1 cellular context compared by ENCODE assay signal in the genomic region with DNA sequence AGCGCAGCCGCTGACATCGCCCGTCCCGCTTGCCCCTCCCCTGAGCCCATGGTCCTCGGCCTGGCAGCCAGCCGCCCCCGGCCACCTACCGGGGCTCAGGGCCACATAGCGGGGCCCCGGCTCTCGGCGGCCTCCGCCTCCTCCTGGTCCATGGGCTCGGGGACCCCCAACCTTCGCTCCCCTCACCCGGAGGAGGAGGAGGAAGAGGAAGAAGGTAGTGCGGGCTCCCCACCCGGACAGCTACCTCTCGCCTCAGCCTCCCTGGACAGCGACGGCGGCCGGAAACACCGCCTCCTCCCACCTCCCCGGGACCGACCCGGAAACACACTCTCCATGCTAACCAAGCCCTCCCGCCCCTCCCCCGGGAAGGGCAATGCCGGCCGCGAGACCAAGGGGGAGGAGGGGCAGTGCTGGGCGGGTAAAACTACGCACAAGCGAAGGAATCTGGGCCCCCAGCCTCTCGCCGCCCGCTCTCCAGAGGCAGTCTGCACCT.
A peak's percentile ranks its signal among the peaks of the same experiment; 100 is the strongest.
TF ChIP-seq lines count a peak whose summit lies in the region.

Gene KIAA0319L, minus strand, starts transcription at position 286 of the 493 bp plus-strand sequence. CDS start 2,912 bp downstream, outside the sequence.

TF ChIP-seq in HepG2, 621 proteins besides CTCF, POLR2A, EP300 and RAD21 (continued from another document and continues in another):
- TF ChIP-seq, protein P1, sequence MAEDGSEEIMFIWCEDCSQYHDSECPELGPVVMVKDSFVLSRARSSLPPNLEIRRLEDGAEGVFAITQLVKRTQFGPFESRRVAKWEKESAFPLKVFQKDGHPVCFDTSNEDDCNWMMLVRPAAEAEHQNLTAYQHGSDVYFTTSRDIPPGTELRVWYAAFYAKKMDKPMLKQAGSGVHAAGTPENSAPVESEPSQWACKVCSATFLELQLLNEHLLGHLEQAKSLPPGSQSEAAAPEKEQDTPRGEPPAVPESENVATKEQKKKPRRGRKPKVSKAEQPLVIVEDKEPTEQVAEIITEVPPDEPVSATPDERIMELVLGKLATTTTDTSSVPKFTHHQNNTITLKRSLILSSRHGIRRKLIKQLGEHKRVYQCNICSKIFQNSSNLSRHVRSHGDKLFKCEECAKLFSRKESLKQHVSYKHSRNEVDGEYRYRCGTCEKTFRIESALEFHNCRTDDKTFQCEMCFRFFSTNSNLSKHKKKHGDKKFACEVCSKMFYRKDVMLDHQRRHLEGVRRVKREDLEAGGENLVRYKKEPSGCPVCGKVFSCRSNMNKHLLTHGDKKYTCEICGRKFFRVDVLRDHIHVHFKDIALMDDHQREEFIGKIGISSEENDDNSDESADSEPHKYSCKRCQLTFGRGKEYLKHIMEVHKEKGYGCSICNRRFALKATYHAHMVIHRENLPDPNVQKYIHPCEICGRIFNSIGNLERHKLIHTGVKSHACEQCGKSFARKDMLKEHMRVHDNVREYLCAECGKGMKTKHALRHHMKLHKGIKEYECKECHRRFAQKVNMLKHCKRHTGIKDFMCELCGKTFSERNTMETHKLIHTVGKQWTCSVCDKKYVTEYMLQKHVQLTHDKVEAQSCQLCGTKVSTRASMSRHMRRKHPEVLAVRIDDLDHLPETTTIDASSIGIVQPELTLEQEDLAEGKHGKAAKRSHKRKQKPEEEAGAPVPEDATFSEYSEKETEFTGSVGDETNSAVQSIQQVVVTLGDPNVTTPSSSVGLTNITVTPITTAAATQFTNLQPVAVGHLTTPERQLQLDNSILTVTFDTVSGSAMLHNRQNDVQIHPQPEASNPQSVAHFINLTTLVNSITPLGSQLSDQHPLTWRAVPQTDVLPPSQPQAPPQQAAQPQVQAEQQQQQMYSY (CRISPR knock-in tag; IDR thresholded peaks at IDR 0.05) = no peak
- TF ChIP-seq ZNF335 (CRISPR knock-in tag; IDR thresholded peaks at IDR 0.05) (peak; percentile 31; the same call in 1 of the 2 replicates), HBP1 (CRISPR knock-in tag; IDR thresholded peaks at IDR 0.05; ENCODE audit: low read depth) (peak; percentile 28; the same call in 1 of the 2 replicates), ZNF230 (CRISPR knock-in tag; IDR thresholded peaks at IDR 0.05) (no peak), MTF1 (CRISPR knock-in tag; IDR thresholded peaks at IDR 0.05) (no peak), PHF5A (CRISPR knock-in tag; IDR thresholded peaks at IDR 0.05; ENCODE audit: low read depth, unreplicated experiment) (no peak), U2AF2 (IDR thresholded peaks at IDR 0.05; ENCODE audit: low read depth, low read length) (no peak), SMAD9 (CRISPR knock-in tag; IDR thresholded peaks at IDR 0.05) (no peak), ZNF234 (CRISPR knock-in tag; conservative IDR thresholded peaks at IDR 0.05) (no peak), JUNB (CRISPR knock-in tag; IDR thresholded peaks at IDR 0.05; ENCODE audit: borderline replicate concordance) (no peak; the same call in 1 of the 2 replicates), FOXP1 (IDR thresholded peaks at IDR 0.05) (no peak), FOXP1 (CRISPR knock-in tag; IDR thresholded peaks at IDR 0.05) (no peak), GFI1 (CRISPR knock-in tag; IDR thresholded peaks at IDR 0.05; ENCODE audit: borderline replicate concordance) (no peak), USF2 (IDR thresholded peaks at IDR 0.05; ENCODE audit: low read depth, low read length) (no peak), USF2 (CRISPR knock-in tag; IDR thresholded peaks at IDR 0.05; ENCODE audit: borderline replicate concordance) (no peak), CAMTA2 (CRISPR knock-in tag; IDR thresholded peaks at IDR 0.05; ENCODE audit: borderline replicate concordance) (no peak), SNAPC4 (CRISPR knock-in tag; IDR thresholded peaks at IDR 0.05) (no peak; the same call in none of the 2 replicates), FIP1L1 (IDR thresholded peaks at IDR 0.05; ENCODE audit: borderline replicate concordance, insufficient read depth, low read depth, low read length) (no peak), ZNF282 (IDR thresholded peaks at IDR 0.05; ENCODE audit: partially characterized antibody) (no peak), DNMT3B (CRISPR knock-in tag; conservative IDR thresholded peaks at IDR 0.05) (no peak), SIX1 (CRISPR knock-in tag; IDR thresholded peaks at IDR 0.05; ENCODE audit: borderline replicate concordance) (no peak), RFX5 (IDR thresholded peaks at IDR 0.05; ENCODE audit: low read depth, low read length) (no peak), NR3C1 (CRISPR knock-in tag; IDR thresholded peaks at IDR 0.05) (no peak), ZSCAN29 (CRISPR knock-in tag; conservative IDR thresholded peaks at IDR 0.05) (no peak), HNF1A (IDR thresholded peaks at IDR 0.05; ENCODE audit: low read depth) (no peak), HNF1A (CRISPR knock-in tag; IDR thresholded peaks at IDR 0.05; ENCODE audit: borderline replicate concordance) (no peak), KDM5A (IDR thresholded peaks at IDR 0.05; ENCODE audit: borderline replicate concordance, low read length) (peak; percentile 75), ZNF770 (CRISPR knock-in tag; IDR thresholded peaks at IDR 0.05) (peak; percentile 87), ARHGAP35 (CRISPR knock-in tag; IDR thresholded peaks at IDR 0.05; ENCODE audit: borderline replicate concordance) (no peak), ZNF33B (CRISPR knock-in tag; IDR thresholded peaks at IDR 0.05) (no peak), KLF12 (CRISPR knock-in tag; IDR thresholded peaks at IDR 0.05; ENCODE audit: borderline replicate concordance) (0 out of 2 replicates have a peak, but pooled peaks have one; percentile 1)
- TF ChIP-seq, protein P2, sequence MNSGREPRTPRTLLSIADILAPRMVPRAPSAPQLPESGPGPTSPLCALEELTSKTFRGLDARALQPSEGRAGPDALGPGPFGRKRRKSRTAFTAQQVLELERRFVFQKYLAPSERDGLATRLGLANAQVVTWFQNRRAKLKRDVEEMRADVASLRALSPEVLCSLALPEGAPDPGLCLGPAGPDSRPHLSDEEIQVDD (CRISPR knock-in tag; IDR thresholded peaks at IDR 0.05; ENCODE audit: borderline replicate concordance) = no peak
- TF ChIP-seq, protein P3, sequence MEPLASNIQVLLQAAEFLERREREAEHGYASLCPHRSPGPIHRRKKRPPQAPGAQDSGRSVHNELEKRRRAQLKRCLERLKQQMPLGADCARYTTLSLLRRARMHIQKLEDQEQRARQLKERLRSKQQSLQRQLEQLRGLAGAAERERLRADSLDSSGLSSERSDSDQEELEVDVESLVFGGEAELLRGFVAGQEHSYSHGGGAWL (CRISPR knock-in tag; IDR thresholded peaks at IDR 0.05) = peak; percentile 59
- TF ChIP-seq, protein P4, sequence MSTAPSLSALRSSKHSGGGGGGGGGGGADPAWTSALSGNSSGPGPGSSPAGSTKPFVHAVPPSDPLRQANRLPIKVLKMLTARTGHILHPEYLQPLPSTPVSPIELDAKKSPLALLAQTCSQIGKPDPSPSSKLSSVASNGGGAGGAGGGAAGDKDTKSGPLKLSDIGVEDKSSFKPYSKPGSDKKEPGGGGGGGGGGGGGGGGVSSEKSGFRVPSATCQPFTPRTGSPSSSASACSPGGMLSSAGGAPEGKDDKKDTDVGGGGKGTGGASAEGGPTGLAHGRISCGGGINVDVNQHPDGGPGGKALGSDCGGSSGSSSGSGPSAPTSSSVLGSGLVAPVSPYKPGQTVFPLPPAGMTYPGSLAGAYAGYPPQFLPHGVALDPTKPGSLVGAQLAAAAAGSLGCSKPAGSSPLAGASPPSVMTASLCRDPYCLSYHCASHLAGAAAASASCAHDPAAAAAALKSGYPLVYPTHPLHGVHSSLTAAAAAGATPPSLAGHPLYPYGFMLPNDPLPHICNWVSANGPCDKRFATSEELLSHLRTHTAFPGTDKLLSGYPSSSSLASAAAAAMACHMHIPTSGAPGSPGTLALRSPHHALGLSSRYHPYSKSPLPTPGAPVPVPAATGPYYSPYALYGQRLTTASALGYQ (CRISPR knock-in tag; IDR thresholded peaks at IDR 0.05) = peak; percentile 7; the same call in 1 of the 2 replicates
